8 cellular contexts compared by ENCODE assay signal in the genomic region with DNA sequence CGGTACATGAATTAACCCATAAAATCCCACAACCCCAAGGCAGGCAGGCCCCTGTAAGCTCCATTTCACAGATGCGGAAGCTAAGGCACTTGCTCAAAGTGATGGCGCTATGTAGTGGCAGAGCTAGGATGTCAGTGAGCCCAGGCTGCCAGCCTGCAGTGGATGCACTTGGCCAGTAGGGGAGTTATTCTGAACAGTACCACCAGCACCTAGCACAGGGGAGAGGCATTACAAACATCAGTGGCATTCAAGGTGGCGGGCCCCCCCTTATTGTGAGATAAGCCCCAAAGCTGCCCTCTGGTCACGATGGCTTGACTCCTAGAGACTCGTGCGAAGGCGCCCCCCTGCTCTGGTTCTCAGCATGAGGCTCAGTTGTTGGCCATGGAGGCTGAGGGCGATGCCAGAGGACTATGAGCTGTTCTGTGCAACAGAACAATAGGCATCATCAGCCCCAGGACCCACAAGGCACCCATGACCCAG. TPM values are rescaled to one million over a fixed set of nuclear protein-coding genes. Genes with fewer than 3 reads are reported as not detected.
DNase-seq lines count a peak whose midpoint lies in the region; ATAC-seq and TF ChIP-seq lines count a peak whose summit lies in the region.

No MANE protein-coding gene starts in this region.

- peaks cover 90% of the 10 kb centered on the region for H3K36me3 Mint-ChIP-seq in CD4-positive, alpha-beta T cell (ENCODE audit: low read depth)

- no peak overlapping the region for H2AK5ac ChIP-seq in mesendoderm (ENCODE audit: low read length)

- DNase-seq in CD4-positive, alpha-beta T cell, result peak in 4 of 10 experiments; percentile 5 to 10 (median 6)
- DNase-seq in RWPE1 (ENCODE audit: low spot score), result peak; percentile 29
- peak; percentile 44 for DNase-seq in choroid plexus epithelial cell (ENCODE audit: low read depth)
- peak; percentile 68 for DNase-seq in mesendoderm
- DNase-seq in NCI-H2081 treated with DMSO at 0.1 percent for 48 hours (lab: John Stamatoyannopoulos, UW), result no peak
- DNase-seq in effector CD8-positive, alpha-beta T cell (lab: John Stamatoyannopoulos, UW), result no peak

- peak; percentile 64 for ATAC-seq in CD4-positive, alpha-beta T cell (ENCODE audit: poor library complexity)
- peak; percentile 53 for ATAC-seq in GM21423 (IDR thresholded peaks at IDR 0.05; ENCODE audit: unreplicated experiment)
- ATAC-seq in GM19467 (IDR thresholded peaks at IDR 0.05; ENCODE audit: unreplicated experiment), result no peak

- H3K4me1 Mint-ChIP-seq in CD4-positive, alpha-beta T cell (ENCODE audit: low read depth), result no peaks in the 10 kb centered on the region

- WGBS in mesendoderm (ENCODE audit: extremely low coverage, insufficient coverage, low lambda C conversion rate), result no CpG with 5 or more reads among the region's 9 CpGs

- no peak overlapping the region for H3K18ac ChIP-seq in mesendoderm (ENCODE audit: low read length)

- no peak overlapping the region for H3K4me3 ChIP-seq in choroid plexus epithelial cell (ENCODE audit: low read depth, low read length)
- H3K4me3 ChIP-seq in mesendoderm (ENCODE audit: low read length), result no peak overlapping the region

- H3K4me3 Mint-ChIP-seq in CD4-positive, alpha-beta T cell, result no peak overlapping the region

- no peak overlapping the region for H3K4ac ChIP-seq in mesendoderm (ENCODE audit: low read depth, low read length)

- H4K5ac ChIP-seq in mesendoderm (ENCODE audit: low read length), result no peak overlapping the region

- H3K9me3 Mint-ChIP-seq in CD4-positive, alpha-beta T cell, result no peaks in the 10 kb centered on the region

- no peak overlapping the region for H2BK5ac ChIP-seq in mesendoderm (ENCODE audit: low read length)

- H3K27me3 ChIP-seq in CD4-positive, alpha-beta T cell (ENCODE audit: control insufficient read depth, insufficient read depth, low read length), result no peaks in the 10 kb centered on the region
- H3K27me3 ChIP-seq in mesendoderm (ENCODE audit: insufficient read depth, low read length, poor library complexity), result no peaks in the 10 kb centered on the region

- no peaks in the 10 kb centered on the region for H3K9me3 ChIP-seq in CD4-positive, alpha-beta T cell (ENCODE audit: control insufficient read depth, low read length)

- intact Hi-C loops in CD4-positive, alpha-beta T cell (cut with DNase I, micrococcal nuclease), result no loop called here

- peaks cover 3% of the 10 kb centered on the region for H3K36me3 ChIP-seq in mesendoderm (ENCODE audit: control insufficient read depth, insufficient read depth, low read length)

- CTCF ChIA-PET in CD4-positive, alpha-beta T cell (lab: Charles Lee), result interaction anchor here (0.7 kb wide), 1 partner anchor 34 kb away, joined by 3 read pairs; the partner anchor contains the start of genes GTF3C1 and KATNIP
- CTCF ChIA-PET in RWPE1 (lab: Yijun Ruan, JAX), result no interaction called here

- TF ChIP-seq CTCF in CD4-positive, alpha-beta T cell (IDR thresholded peaks at IDR 0.05), result peak; percentile 35
- TF ChIP-seq CTCF in RWPE1 (conservative IDR thresholded peaks at IDR 0.05; ENCODE audit: low read depth) (peak; percentile 37), choroid plexus epithelial cell (conservative IDR thresholded peaks at IDR 0.05; ENCODE audit: low read depth, low read length) (peak; percentile 77)

- H3K56ac ChIP-seq in mesendoderm (ENCODE audit: low read length), result no peak overlapping the region

- no peak overlapping the region for H2BK120ac ChIP-seq in mesendoderm (ENCODE audit: low read depth, low read length)

- POLR2A ChIA-PET in CD4-positive, alpha-beta T cell (lab: Charles Lee), result no interaction called here
- POLR2A ChIA-PET in RWPE1 (lab: Yijun Ruan, JAX; ENCODE audit: low non-redundant PET), result no interaction called here

- H3K23ac ChIP-seq in mesendoderm (ENCODE audit: low read length), result no peak overlapping the region

- H4K8ac ChIP-seq in mesendoderm (ENCODE audit: low read depth, low read length), result no peak overlapping the region

- H3K79me2 ChIP-seq in mesendoderm (ENCODE audit: control insufficient read depth, insufficient read depth, low read length), result no peaks in the 10 kb centered on the region

- no peak overlapping the region for H2BK15ac ChIP-seq in mesendoderm (replicated peaks; ENCODE audit: low read depth)

- no peak overlapping the region for H3K27ac Mint-ChIP-seq in CD4-positive, alpha-beta T cell

- H3K27me3 Mint-ChIP-seq in CD4-positive, alpha-beta T cell, result no peaks in the 10 kb centered on the region

- no peak overlapping the region for H3K4me2 ChIP-seq in mesendoderm (ENCODE audit: low read length)

- H3K27ac ChIP-seq in CD4-positive, alpha-beta T cell (ENCODE audit: low read depth, low read length), result no peak overlapping the region
- no peak overlapping the region for H3K27ac ChIP-seq in RWPE1
- H3K27ac ChIP-seq in mesendoderm (ENCODE audit: low read depth, low read length), result no peak overlapping the region

- no peak overlapping the region for H3K9ac ChIP-seq in mesendoderm (ENCODE audit: low read length)

- H3K79me1 ChIP-seq in mesendoderm (ENCODE audit: low read length), result peaks cover 6% of the 10 kb centered on the region

- no peaks in the 10 kb centered on the region for H3K4me1 ChIP-seq in mesendoderm (ENCODE audit: control insufficient read depth, low read depth, low read length)

RNA-seq across cellular contexts. Expression of gene GTF3C1, which starts 33.8 kb away (rescaled TPM):
- total RNA-seq in CD4-positive, alpha-beta T cell, result 10 to 100 TPM; 43.6 to 44.5 TPM
- 50.5 TPM for polyA plus RNA-seq in mesendoderm (2013, experiment 1 of 2)
- 52.2 TPM for polyA plus RNA-seq in mesendoderm (2013, experiment 2 of 2)

RNA-seq across cellular contexts. Expression of gene KATNIP, which starts 34.0 kb away (rescaled TPM):
- total RNA-seq in CD4-positive, alpha-beta T cell, result 10 to 100 TPM; 18.5 to 20.9 TPM
- 6.7 TPM for polyA plus RNA-seq in mesendoderm (2013, experiment 1 of 2)
- polyA plus RNA-seq in mesendoderm (2013, experiment 2 of 2), result 6.0 TPM

Comparison
In these comparisons a context has a peak if more than half of its experiments do, and no peak if none do; other contexts are left out.
1. DNase-seq: peak in RWPE1 (single experiment), choroid plexus epithelial cell (single experiment) and mesendoderm (single experiment); none in NCI-H2081 treated with DMSO at 0.1 percent for 48 hours (single experiment) and effector CD8-positive, alpha-beta T cell (single experiment).
2. Peak in every context shown above with its lines, with median percentiles within 50 percentile points of each other: CTCF ChIP-seq.